Comparison of ENCODE assay signal across 16 cellular contexts in genomic region chr3:9380014-9380413, GRCh38. TPM values are rescaled to one million over a fixed set of nuclear protein-coding genes. Genes with fewer than 3 reads are reported as not detected.
DNase-seq lines count a peak whose midpoint lies in the region; ATAC-seq and TF ChIP-seq lines count a peak whose summit lies in the region.
"Had no signal": no experiment of that assay in that cellular context is flagged by ENCODE, and none has a peak within 500 bp of the region (broad histone marks: within the 10 kb centered on the region; RNA-seq: fewer than 3 reads in every experiment).

No MANE protein-coding gene starts in this region.

- POLR2A ChIA-PET in activated CD8-positive, alpha-beta T cell treated with anti-CD3 and anti-CD28 coated beads for 36 hours (lab: Charles Lee), result interaction anchor here (0.6 to 2.0 kb wide), 2 partner anchors 18 to 80 kb away, joined by 3 to 7 read pairs; partner anchors contain the start of gene THUMPD3

- H3K27ac ChIP-seq in lower lobe of right lung (peak overlapping the region; percentile 20), upper lobe of right lung (no peak overlapping the region)

- in situ Hi-C loops in GM13977 (cut with MboI; ENCODE audit: low pct_unique_long_range_greater_than_20kb, low sequenced_read_pairs, unreplicated experiment), result no loop called here

- peaks cover 30% of the 10 kb centered on the region for H3K4me1 Mint-ChIP-seq in activated naive CD8-positive, alpha-beta T cell (ENCODE audit: low read depth)
- peaks cover 28% of the 10 kb centered on the region for H3K4me1 Mint-ChIP-seq in activated naive CD8-positive, alpha-beta T cell treated with anti-CD3 and anti-CD28 coated beads for 36 hours
- peaks cover 20% of the 10 kb centered on the region for H3K4me1 Mint-ChIP-seq in activated CD8-positive, alpha-beta T cell treated with anti-CD3 and anti-CD28 coated beads for 36 hours (ENCODE audit: low read depth)

- ATAC-seq in activated CD8-positive, alpha-beta T cell treated with anti-CD3 and anti-CD28 coated beads for 36 hours, result no peak
- ATAC-seq in lower lobe of right lung (peak; percentile 38 to 62), upper lobe of right lung (peak; percentile 73), esophagus mucosa (no peak)
- ATAC-seq: Panc1 had no signal

- H3K4me3 ChIP-seq in lower lobe of right lung (no peak overlapping the region), upper lobe of right lung (no peak overlapping the region)
- H3K4me3 ChIP-seq: MG63 had no signal

- no peaks in the 10 kb centered on the region for H3K9me3 Mint-ChIP-seq in activated naive CD8-positive, alpha-beta T cell (ENCODE audit: low read depth)
- no peaks in the 10 kb centered on the region for H3K9me3 Mint-ChIP-seq in activated naive CD8-positive, alpha-beta T cell treated with anti-CD3 and anti-CD28 coated beads for 36 hours
- H3K9me3 Mint-ChIP-seq in activated CD8-positive, alpha-beta T cell treated with anti-CD3 and anti-CD28 coated beads for 36 hours, result no peaks in the 10 kb centered on the region

- TF ChIP-seq CTCF in activated CD8-positive, alpha-beta T cell treated with anti-CD3 and anti-CD28 coated beads for 36 hours (IDR thresholded peaks at IDR 0.05), result no peak
- no peak for TF ChIP-seq CTCF in lower lobe of right lung (IDR thresholded peaks at IDR 0.05)
- no peak for TF ChIP-seq CTCF in upper lobe of right lung (IDR thresholded peaks at IDR 0.05)
- TF ChIP-seq CTCF in GM13977 (IDR thresholded peaks at IDR 0.05; ENCODE audit: extremely low read depth, insufficient read depth, missing control alignments), result no peak

- no peaks in the 10 kb centered on the region for H3K9me3 ChIP-seq in lower lobe of right lung
- H3K9me3 ChIP-seq in upper lobe of right lung, result no peaks in the 10 kb centered on the region
- H3K9me3 ChIP-seq: MG63 had no signal

- DNase-seq in activated naive CD8-positive, alpha-beta T cell treated with anti-CD3 and anti-CD28 coated beads for 36 hours, result no peak
- DNase-seq in activated CD8-positive, alpha-beta T cell treated with anti-CD3 and anti-CD28 coated beads for 36 hours, result no peak
- DNase-seq in lower lobe of right lung (no peak), upper lobe of right lung (no peak), GM13977 (ENCODE audit: low spot score) (no peak)
- DNase-seq: AML-193, DMS 273 treated with DMSO at 0.1 percent for 48 hours, H7, MG63, NCI-H1105 treated with DMSO at 0.1 percent for 48 hours, NCI-H187, NCI-H446, NCI-H774 had no signal

- no peak overlapping the region for H3K4me3 Mint-ChIP-seq in activated naive CD8-positive, alpha-beta T cell
- H3K4me3 Mint-ChIP-seq in activated naive CD8-positive, alpha-beta T cell treated with anti-CD3 and anti-CD28 coated beads for 36 hours, result no peak overlapping the region
- no peak overlapping the region for H3K4me3 Mint-ChIP-seq in activated CD8-positive, alpha-beta T cell treated with anti-CD3 and anti-CD28 coated beads for 36 hours

- intact Hi-C loops in activated CD8-positive, alpha-beta T cell treated with anti-CD3 and anti-CD28 coated beads for 36 hours (cut with micrococcal nuclease), result no loop called here
- intact Hi-C loops in lower lobe of right lung (cut with DNase I) (no loop called here), upper lobe of right lung (cut with DNase I) (loop anchor here (10.0 kb wide), 1 partner anchor 85 kb away; no protein-coding TSS in a partner anchor)

- H3K36me3 ChIP-seq in lower lobe of right lung (peaks cover 91% of the 10 kb centered on the region), upper lobe of right lung (peaks cover 96% of the 10 kb centered on the region)

- CTCF ChIA-PET in activated CD8-positive, alpha-beta T cell treated with anti-CD3 and anti-CD28 coated beads for 36 hours (lab: Charles Lee), result interaction anchor here (1.0 kb wide), 1 partner anchor 14 kb away, joined by 3 read pairs; no protein-coding TSS in a partner anchor

- H3K27ac Mint-ChIP-seq in activated naive CD8-positive, alpha-beta T cell, result peak overlapping the region; percentile 2
- H3K27ac Mint-ChIP-seq in activated naive CD8-positive, alpha-beta T cell treated with anti-CD3 and anti-CD28 coated beads for 36 hours, result no peak overlapping the region
- peak overlapping the region; percentile 21 for H3K27ac Mint-ChIP-seq in activated CD8-positive, alpha-beta T cell treated with anti-CD3 and anti-CD28 coated beads for 36 hours

- H3K27me3 Mint-ChIP-seq in activated naive CD8-positive, alpha-beta T cell, result no peaks in the 10 kb centered on the region
- H3K27me3 Mint-ChIP-seq in activated naive CD8-positive, alpha-beta T cell treated with anti-CD3 and anti-CD28 coated beads for 36 hours, result no peaks in the 10 kb centered on the region
- no peaks in the 10 kb centered on the region for H3K27me3 Mint-ChIP-seq in activated CD8-positive, alpha-beta T cell treated with anti-CD3 and anti-CD28 coated beads for 36 hours

- H3K27me3 ChIP-seq in lower lobe of right lung (ENCODE audit: low read depth) (no peaks in the 10 kb centered on the region), upper lobe of right lung (no peaks in the 10 kb centered on the region)
- H3K27me3 ChIP-seq: MG63 had no signal

- H3K4me1 ChIP-seq in lower lobe of right lung (no peaks in the 10 kb centered on the region), upper lobe of right lung (no peaks in the 10 kb centered on the region)

- peaks cover 29% of the 10 kb centered on the region for H3K36me3 Mint-ChIP-seq in activated naive CD8-positive, alpha-beta T cell
- H3K36me3 Mint-ChIP-seq in activated naive CD8-positive, alpha-beta T cell treated with anti-CD3 and anti-CD28 coated beads for 36 hours, result peaks cover 41% of the 10 kb centered on the region
- peaks cover 53% of the 10 kb centered on the region for H3K36me3 Mint-ChIP-seq in activated CD8-positive, alpha-beta T cell treated with anti-CD3 and anti-CD28 coated beads for 36 hours (ENCODE audit: low read depth)

RNA-seq across cellular contexts. Expression of gene THUMPD3, which starts 17.2 kb away (rescaled TPM):
- total RNA-seq in activated naive CD8-positive, alpha-beta T cell treated with anti-CD3 and anti-CD28 coated beads for 36 hours, result 10 to 100 TPM; 62.5 to 63.8 TPM
- 10 to 100 TPM; 62.9 to 66.3 TPM for total RNA-seq in activated CD8-positive, alpha-beta T cell treated with anti-CD3 and anti-CD28 coated beads for 36 hours
- total RNA-seq in lower lobe of right lung (29.2 TPM), upper lobe of right lung (34.8 TPM), esophagus mucosa (29.1 TPM)

RNA-seq across cellular contexts. Expression of gene SETD5, which starts 17.4 kb away (rescaled TPM):
- 100 to 1,000 TPM; 104 to 112 TPM for total RNA-seq in activated naive CD8-positive, alpha-beta T cell treated with anti-CD3 and anti-CD28 coated beads for 36 hours
- total RNA-seq in activated CD8-positive, alpha-beta T cell treated with anti-CD3 and anti-CD28 coated beads for 36 hours, result 100 to 1,000 TPM; 118 to 128 TPM
- total RNA-seq in lower lobe of right lung, result 116 TPM
- 124 TPM for total RNA-seq in upper lobe of right lung
- 62.5 TPM for total RNA-seq in esophagus mucosa

Comparison
In these comparisons a context has a peak if more than half of its experiments do, and no peak if none do; other contexts are left out.
1. ATAC-seq: peak in lower lobe of right lung (2 of 2) and upper lobe of right lung (single experiment); none in activated CD8-positive, alpha-beta T cell treated with anti-CD3 and anti-CD28 coated beads for 36 hours (single experiment) and esophagus mucosa (single experiment).